In the genomic region with DNA sequence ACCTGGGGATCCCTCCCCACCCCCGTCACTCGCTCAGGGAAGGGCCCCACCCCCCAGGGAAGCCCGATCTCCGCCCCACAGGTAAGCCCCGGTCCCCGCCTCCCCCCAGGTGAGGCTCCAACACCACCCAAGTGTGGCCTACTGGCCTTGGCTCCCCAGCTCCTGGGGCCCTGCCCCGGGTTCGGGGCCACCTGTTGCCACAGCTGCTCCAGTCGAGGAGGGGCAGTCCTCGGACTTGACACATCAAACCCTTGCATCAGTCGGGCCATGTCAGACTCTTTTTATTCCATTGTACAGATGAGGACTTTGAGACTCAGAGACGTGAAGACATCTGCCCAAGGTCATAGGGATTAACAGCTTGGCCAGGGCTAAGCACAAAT, we compare ENCODE assay signal across 8 cellular contexts. TPM values are rescaled to one million over a fixed set of nuclear protein-coding genes. Genes with fewer than 3 reads are reported as not detected.
DNase-seq lines count a peak whose midpoint lies in the region; ATAC-seq, FAIRE-seq and TF ChIP-seq lines count a peak whose summit lies in the region.

No MANE protein-coding gene starts in this region.

- no peaks in the 10 kb centered on the region for H3K36me3 Mint-ChIP-seq in natural killer cell treated with Interleukin-12 subunit alpha and Interleukin-12 subunit beta and Interleukin-15 and Interleukin-18, amount 100 ng/mL, for 72 hours

- no peaks in the 10 kb centered on the region for H3K9me3 Mint-ChIP-seq in natural killer cell treated with Interleukin-12 subunit alpha and Interleukin-12 subunit beta and Interleukin-15 and Interleukin-18, amount 100 ng/mL, for 72 hours

- peak; percentile 20 for DNase-seq in T-helper 22 cell (ENCODE audit: low read depth)
- DNase-seq in endothelial cell of umbilical vein (ENCODE audit: low read depth, low spot score) = no peak
- no peak for DNase-seq in natural killer cell treated with Interleukin-12 subunit alpha and Interleukin-12 subunit beta and Interleukin-15 and Interleukin-18, amount 100 ng/mL, for 72 hours (ENCODE audit: low spot score)
- no peak for DNase-seq in NOMO-1 (lab: John Stamatoyannopoulos, UW; ENCODE audit: unreplicated experiment in 2 of 2)
- no peak for DNase-seq in GM19238 (ENCODE audit: insufficient read length, low spot score)

- H3K9ac ChIP-seq in endothelial cell of umbilical vein (replicated peaks; ENCODE audit: extremely low read depth, insufficient read depth, low read length) = peak overlapping the region; percentile 63

- FAIRE-seq in endothelial cell of umbilical vein (lab: Jason Lieb, UNC) = peak; percentile 53

- H3K4me3 ChIP-seq in GM12875 (ENCODE audit: low read depth, low read length) (peak overlapping the region; percentile 96), endothelial cell of umbilical vein (replicated peaks in 1 of 3; ENCODE audit: insufficient read depth in 1 of 3, low read depth in 1 of 3, low read length in 3 of 3) (peak overlapping the region; percentile 78 to 88 (median 85))

- no peaks in the 10 kb centered on the region for H3K27me3 ChIP-seq in endothelial cell of umbilical vein (ENCODE audit: control insufficient read depth in 2 of 2, insufficient read depth in 2 of 2, low read length in 2 of 2)

- ATAC-seq in HG03097 (IDR thresholded peaks at IDR 0.05; ENCODE audit: low FRiP score, unreplicated experiment) (peak; percentile 12), GM21576 (IDR thresholded peaks at IDR 0.05; ENCODE audit: unreplicated experiment) (no peak)
- peak in 1 of 2 donors; percentile 7 for ATAC-seq in natural killer cell treated with Interleukin-12 subunit alpha and Interleukin-12 subunit beta and Interleukin-15 and Interleukin-18, amount 100 ng/mL, for 72 hours

- POLR2A ChIA-PET in endothelial cell of umbilical vein (lab: Charles Lee) = interaction anchor here (0.6 kb wide), 1 partner anchor 495 kb away, joined by 4 read pairs; no protein-coding TSS in a partner anchor

- peaks cover 7% of the 10 kb centered on the region for H3K4me1 ChIP-seq in endothelial cell of umbilical vein (ENCODE audit: control insufficient read depth, extremely low read depth, insufficient read depth, low read length)

- intact Hi-C loops in endothelial cell of umbilical vein (cut with micrococcal nuclease) = loop anchor here (1.0 to 5.0 kb wide), 3 partner anchors 46 to 175 kb away; a partner anchor contains a TSS

- H3K79me2 ChIP-seq in endothelial cell of umbilical vein (ENCODE audit: control insufficient read depth, insufficient read depth, low read length) = no peaks in the 10 kb centered on the region

- H3K4me2 ChIP-seq in endothelial cell of umbilical vein (ENCODE audit: insufficient read depth, low read length) = peak overlapping the region; percentile 72

- peaks cover 13 to 16% of the 10 kb centered on the region in 2 donors for H3K4me1 Mint-ChIP-seq in natural killer cell treated with Interleukin-12 subunit alpha and Interleukin-12 subunit beta and Interleukin-15 and Interleukin-18, amount 100 ng/mL, for 72 hours (ENCODE audit: low read depth in 2 of 2)

- H3K27ac Mint-ChIP-seq in natural killer cell treated with Interleukin-12 subunit alpha and Interleukin-12 subunit beta and Interleukin-15 and Interleukin-18, amount 100 ng/mL, for 72 hours = peak overlapping the region; percentile 8 to 79

- H3K4me3 Mint-ChIP-seq in natural killer cell treated with Interleukin-12 subunit alpha and Interleukin-12 subunit beta and Interleukin-15 and Interleukin-18, amount 100 ng/mL, for 72 hours = peak overlapping the region; percentile 83

- TF ChIP-seq POLR2A in endothelial cell of umbilical vein (IDR thresholded peaks at IDR 0.05; ENCODE audit: low read depth, low read length) = no peak

- H3K27me3 Mint-ChIP-seq in natural killer cell treated with Interleukin-12 subunit alpha and Interleukin-12 subunit beta and Interleukin-15 and Interleukin-18, amount 100 ng/mL, for 72 hours = no peaks in the 10 kb centered on the region

- H3K36me3 ChIP-seq in endothelial cell of umbilical vein (ENCODE audit: control insufficient read depth in 2 of 2, extremely low read depth in 1 of 2, insufficient read depth in 2 of 2, low read length in 2 of 2) = peaks cover 0 to 2% of the 10 kb centered on the region in 2 experiments

- no peak for TF ChIP-seq CTCF in GM12875 (IDR thresholded peaks at IDR 0.05; ENCODE audit: borderline replicate concordance, insufficient read depth, low read depth, low read length)
- no peak for TF ChIP-seq CTCF in endothelial cell of umbilical vein (IDR thresholded peaks at IDR 0.05; ENCODE audit: extremely low read depth in 1 of 2, insufficient read depth in 1 of 2, low read depth in 1 of 2, low read length in 2 of 2)

- no peak overlapping the region for H3K27ac ChIP-seq in endothelial cell of umbilical vein (ENCODE audit: insufficient read depth, low read depth, low read length)

- CTCF ChIA-PET in endothelial cell of umbilical vein (lab: Charles Lee) = interaction anchor here (1.1 to 1.3 kb wide), 2 partner anchors 125 to 153 kb away, joined by 3 to 5 read pairs; a partner anchor contains a TSS

- no TSS peak for BruUV-seq in endothelial cell of umbilical vein (replicated peaks; lab: Mats Ljungman, UMichigan)

- H4K20me1 ChIP-seq in endothelial cell of umbilical vein (replicated peaks; ENCODE audit: control insufficient read depth, extremely low read depth, insufficient read depth, low read length) = no peaks in the 10 kb centered on the region

- H2AFZ ChIP-seq in endothelial cell of umbilical vein (ENCODE audit: low read depth, low read length) = peak overlapping the region; percentile 100

- dilution Hi-C loops in endothelial cell of umbilical vein (cut with MboI; ENCODE audit: extremely low pct_ligation_motif_present, low sequenced_read_pairs) = no loop called here

- no peaks in the 10 kb centered on the region for H3K9me3 ChIP-seq in endothelial cell of umbilical vein (replicated peaks; ENCODE audit: control insufficient read depth, insufficient read depth, low read length)

- no peaks in the 10 kb centered on the region for H3K9me1 ChIP-seq in endothelial cell of umbilical vein (replicated peaks; ENCODE audit: control insufficient read depth, extremely low read depth, insufficient read depth, low read length)

RNA-seq across cellular contexts. Expression of a gene that starts 0.5 kb away (rescaled TPM):
- 29.8 and 33.7 TPM in 2 replicates for total RNA-seq in endothelial cell of umbilical vein
- polyA plus RNA-seq in endothelial cell of umbilical vein = 13.6 and 14.9 TPM in 2 replicates
- 8.8 and 11.9 TPM in 2 replicates for polyA plus RNA-seq in endothelial cell of umbilical vein (2011; cell fraction: cytosol; rRNA removed)
- polyA plus RNA-seq in endothelial cell of umbilical vein (2011; cell fraction: nucleus; rRNA removed) = 52.8 and 58.8 TPM in 2 replicates
- 18.0 and 20.7 TPM in 2 replicates for polyA plus RNA-seq in endothelial cell of umbilical vein (2012)
- polyA minus RNA-seq in endothelial cell of umbilical vein = 7.1 and 12.5 TPM in 2 replicates
- polyA minus RNA-seq in endothelial cell of umbilical vein (2011; cell fraction: cytosol; rRNA and poly(A)+ RNA removed) = 12.3 TPM
- polyA minus RNA-seq in endothelial cell of umbilical vein (2011; cell fraction: nucleus; rRNA and poly(A)+ RNA removed) = 12.0 and 18.0 TPM in 2 replicates
- total RNA-seq in natural killer cell treated with Interleukin-12 subunit alpha and Interleukin-12 subunit beta and Interleukin-15 and Interleukin-18, amount 100 ng/mL, for 72 hours = 10 to 100 TPM; 33.2 to 41.3 TPM

RNA-seq across cellular contexts. Expression of a gene that starts 0.6 kb away (rescaled TPM):
- total RNA-seq in endothelial cell of umbilical vein = 1.5 and 2.5 TPM in 2 replicates
- 0.69 and 0.86 TPM in 2 replicates for polyA plus RNA-seq in endothelial cell of umbilical vein
- polyA plus RNA-seq in endothelial cell of umbilical vein (2011; cell fraction: cytosol; rRNA removed) = 0.39 and 0.76 TPM in 2 replicates
- 2.4 and 2.9 TPM in 2 replicates for polyA plus RNA-seq in endothelial cell of umbilical vein (2011; cell fraction: nucleus; rRNA removed)
- 0.50 and 1.1 TPM in 2 replicates for polyA plus RNA-seq in endothelial cell of umbilical vein (2012)
- 0.56 and 0.66 TPM in 2 replicates for polyA minus RNA-seq in endothelial cell of umbilical vein
- polyA minus RNA-seq in endothelial cell of umbilical vein (2011; cell fraction: cytosol; rRNA and poly(A)+ RNA removed) = 5.5 TPM
- 0.82 and 1.2 TPM in 2 replicates for polyA minus RNA-seq in endothelial cell of umbilical vein (2011; cell fraction: nucleus; rRNA and poly(A)+ RNA removed)
- 1 to 10 TPM; 3.7 to 4.0 TPM for total RNA-seq in natural killer cell treated with Interleukin-12 subunit alpha and Interleukin-12 subunit beta and Interleukin-15 and Interleukin-18, amount 100 ng/mL, for 72 hours

RNA-seq across cellular contexts. Expression of a gene that starts 29.6 kb away (rescaled TPM):
- total RNA-seq in endothelial cell of umbilical vein = 3.4 and 4.4 TPM in 2 replicates
- polyA plus RNA-seq in endothelial cell of umbilical vein = 1.0 and 1.5 TPM in 2 replicates
- 0.38 and 0.93 TPM in 2 replicates for polyA plus RNA-seq in endothelial cell of umbilical vein (2011; cell fraction: cytosol; rRNA removed)
- 0.55 and 1.3 TPM in 2 replicates for polyA plus RNA-seq in endothelial cell of umbilical vein (2011; cell fraction: nucleus; rRNA removed)
- polyA plus RNA-seq in endothelial cell of umbilical vein (2012) = 1.6 and 1.7 TPM in 2 replicates
- polyA minus RNA-seq in endothelial cell of umbilical vein = 0.72 TPM in 1 of 2 replicates, not detected in the other
- not detected for polyA minus RNA-seq in endothelial cell of umbilical vein (2011; cell fraction: cytosol; rRNA and poly(A)+ RNA removed)
- 2.5 TPM in 1 of 2 replicates, not detected in the other for polyA minus RNA-seq in endothelial cell of umbilical vein (2011; cell fraction: nucleus; rRNA and poly(A)+ RNA removed)
- under 1 TPM in 1 of 2 donors, not detected in 1; 0.95 TPM for total RNA-seq in natural killer cell treated with Interleukin-12 subunit alpha and Interleukin-12 subunit beta and Interleukin-15 and Interleukin-18, amount 100 ng/mL, for 72 hours

RNA-seq across cellular contexts. Expression of a gene that starts 31.7 kb away (rescaled TPM):
- 2.0 TPM in 1 of 2 replicates, not detected in the other for total RNA-seq in endothelial cell of umbilical vein
- 0.21 and 0.32 TPM in 2 replicates for polyA plus RNA-seq in endothelial cell of umbilical vein
- 0.12 and 0.25 TPM in 2 replicates for polyA plus RNA-seq in endothelial cell of umbilical vein (2011; cell fraction: cytosol; rRNA removed)
- 0.48 and 0.66 TPM in 2 replicates for polyA plus RNA-seq in endothelial cell of umbilical vein (2011; cell fraction: nucleus; rRNA removed)
- polyA plus RNA-seq in endothelial cell of umbilical vein (2012) = 0.96 and 1.4 TPM in 2 replicates
- polyA minus RNA-seq in endothelial cell of umbilical vein = not detected in 2 replicates
- polyA minus RNA-seq in endothelial cell of umbilical vein (2011; cell fraction: cytosol; rRNA and poly(A)+ RNA removed) = not detected
- not detected in 2 replicates for polyA minus RNA-seq in endothelial cell of umbilical vein (2011; cell fraction: nucleus; rRNA and poly(A)+ RNA removed)
- total RNA-seq in natural killer cell treated with Interleukin-12 subunit alpha and Interleukin-12 subunit beta and Interleukin-15 and Interleukin-18, amount 100 ng/mL, for 72 hours = under 1 TPM in 1 of 2 donors, not detected in 1; 0.70 TPM

RNA-seq across cellular contexts. Expression of a gene that starts 45.8 kb away (rescaled TPM):
- 42.4 and 47.9 TPM in 2 replicates for total RNA-seq in endothelial cell of umbilical vein
- polyA plus RNA-seq in endothelial cell of umbilical vein = 41.9 and 50.5 TPM in 2 replicates
- 17.5 and 25.6 TPM in 2 replicates for polyA plus RNA-seq in endothelial cell of umbilical vein (2011; cell fraction: cytosol; rRNA removed)
- 124 and 130 TPM in 2 replicates for polyA plus RNA-seq in endothelial cell of umbilical vein (2011; cell fraction: nucleus; rRNA removed)
- polyA plus RNA-seq in endothelial cell of umbilical vein (2012) = 25.6 and 28.5 TPM in 2 replicates
- 32.7 and 34.6 TPM in 2 replicates for polyA minus RNA-seq in endothelial cell of umbilical vein
- polyA minus RNA-seq in endothelial cell of umbilical vein (2011; cell fraction: cytosol; rRNA and poly(A)+ RNA removed) = 11.8 TPM
- 27.6 and 31.1 TPM in 2 replicates for polyA minus RNA-seq in endothelial cell of umbilical vein (2011; cell fraction: nucleus; rRNA and poly(A)+ RNA removed)
- 100 to 1,000 TPM in 1 of 2 donors, 10 to 100 TPM in 1; 62.0 to 107 TPM for total RNA-seq in natural killer cell treated with Interleukin-12 subunit alpha and Interleukin-12 subunit beta and Interleukin-15 and Interleukin-18, amount 100 ng/mL, for 72 hours
